ENCODE assay signal across 1 cellular context in the genomic region with DNA sequence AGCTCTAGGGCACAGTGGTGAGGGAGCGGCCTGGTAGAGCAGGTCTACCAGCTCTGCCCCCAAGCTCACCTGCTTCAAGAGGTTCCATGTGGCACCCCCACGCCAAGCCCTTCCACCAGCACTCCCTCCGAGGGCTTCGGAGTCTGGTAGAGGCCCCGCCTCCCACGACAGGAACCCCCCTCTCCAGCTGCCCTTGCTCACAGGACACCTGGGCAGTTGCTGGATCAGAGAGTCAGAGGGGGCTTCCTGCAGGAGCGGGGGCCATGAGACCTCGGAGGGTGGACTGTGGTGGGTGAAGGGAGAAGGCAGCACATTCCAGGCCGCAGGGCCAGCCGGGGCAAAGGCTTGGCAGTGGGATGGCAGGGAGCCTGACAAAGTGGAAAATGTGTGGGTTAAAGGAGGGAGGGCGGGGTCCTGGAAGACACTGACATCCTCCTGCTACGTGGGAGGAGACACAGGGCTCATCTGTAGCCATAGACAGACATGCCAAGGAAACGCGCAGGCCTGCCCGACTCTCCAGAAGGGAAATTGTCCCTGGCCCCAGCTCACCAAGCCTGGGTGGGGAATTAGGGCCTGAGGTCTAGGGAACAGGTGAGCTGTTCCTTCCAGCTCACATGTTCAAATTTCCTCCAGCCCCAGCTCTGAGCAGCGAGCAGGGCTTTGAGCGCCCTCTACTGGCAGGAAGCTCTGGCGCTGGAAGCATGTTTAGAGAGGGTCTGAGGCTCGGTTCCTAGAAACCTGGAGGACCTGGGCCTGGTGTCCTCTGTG.
TF ChIP-seq lines count a peak whose summit lies in the region.

No MANE protein-coding gene starts in this region.

TF ChIP-seq in H1, 55 proteins besides CTCF, POLR2A, EP300 and RAD21:
- no peak for TF ChIP-seq MAFK (IDR thresholded peaks at IDR 0.05; ENCODE audit: low read depth, low read length)
- TF ChIP-seq SIX5 (IDR thresholded peaks at IDR 0.05; ENCODE audit: low read depth, low read length) = no peak
- TF ChIP-seq, protein P1, sequence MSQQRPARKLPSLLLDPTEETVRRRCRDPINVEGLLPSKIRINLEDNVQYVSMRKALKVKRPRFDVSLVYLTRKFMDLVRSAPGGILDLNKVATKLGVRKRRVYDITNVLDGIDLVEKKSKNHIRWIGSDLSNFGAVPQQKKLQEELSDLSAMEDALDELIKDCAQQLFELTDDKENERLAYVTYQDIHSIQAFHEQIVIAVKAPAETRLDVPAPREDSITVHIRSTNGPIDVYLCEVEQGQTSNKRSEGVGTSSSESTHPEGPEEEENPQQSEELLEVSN (IDR thresholded peaks at IDR 0.05) = no peak
- TF ChIP-seq SIN3A (conservative IDR thresholded peaks at IDR 0.05 in 1 of 2, IDR thresholded peaks at IDR 0.05 in 1 of 2; ENCODE audit: low read depth in 1 of 2, low read length in 2 of 2) = 0 out of 4 replicates have a peak, but pooled peaks of 1 of the 2 experiments have one; percentile 37
- no peak for TF ChIP-seq CREB1 (IDR thresholded peaks at IDR 0.05)
- TF ChIP-seq GABPA (IDR thresholded peaks at IDR 0.05; ENCODE audit: borderline replicate concordance, insufficient read depth, low read length) = peak; percentile 61; the same call in 1 of the 2 replicates
- peak; percentile 53; the same call in 1 of the 2 replicates for TF ChIP-seq MAX (IDR thresholded peaks at IDR 0.05)
- no peak for TF ChIP-seq SAP30 (IDR thresholded peaks at IDR 0.05; ENCODE audit: insufficient read depth, insufficient replicate concordance, low read length)
- TF ChIP-seq EZH2 (IDR thresholded peaks at IDR 0.05; ENCODE audit: low read depth, low read length, severe bottlenecking) = no peak
- TF ChIP-seq HDAC2 (IDR thresholded peaks at IDR 0.05; ENCODE audit: borderline replicate concordance in 1 of 2, low read depth in 2 of 2, low read length in 2 of 2) = no peak
- no peak for TF ChIP-seq RFX5 (IDR thresholded peaks at IDR 0.05; ENCODE audit: borderline replicate concordance, low read depth, low read length)
- TF ChIP-seq YY1 (IDR thresholded peaks at IDR 0.05; ENCODE audit: low read depth, low read length) = 0 out of 2 replicates have a peak, but pooled peaks have one; percentile 59
